1 cellular context compared by ENCODE assay signal in genomic region chr17:82357394-82357793, GRCh38.
A peak's percentile ranks its signal among the peaks of the same experiment; 100 is the strongest.
TF ChIP-seq lines count a peak whose summit lies in the region.

No MANE protein-coding gene starts in this region.

TF ChIP-seq in HepG2, 621 proteins besides CTCF, POLR2A, EP300 and RAD21:
- no peak for TF ChIP-seq RBM22 (optimal IDR thresholded peaks at IDR 0.05; ENCODE audit: low read length)
- no peak for TF ChIP-seq ZNF841 (CRISPR knock-in tag; IDR thresholded peaks at IDR 0.05; ENCODE audit: borderline replicate concordance)
- no peak for TF ChIP-seq FIP1L1 (IDR thresholded peaks at IDR 0.05; ENCODE audit: borderline replicate concordance, insufficient read depth, low read depth, low read length)
- TF ChIP-seq, protein P1, sequence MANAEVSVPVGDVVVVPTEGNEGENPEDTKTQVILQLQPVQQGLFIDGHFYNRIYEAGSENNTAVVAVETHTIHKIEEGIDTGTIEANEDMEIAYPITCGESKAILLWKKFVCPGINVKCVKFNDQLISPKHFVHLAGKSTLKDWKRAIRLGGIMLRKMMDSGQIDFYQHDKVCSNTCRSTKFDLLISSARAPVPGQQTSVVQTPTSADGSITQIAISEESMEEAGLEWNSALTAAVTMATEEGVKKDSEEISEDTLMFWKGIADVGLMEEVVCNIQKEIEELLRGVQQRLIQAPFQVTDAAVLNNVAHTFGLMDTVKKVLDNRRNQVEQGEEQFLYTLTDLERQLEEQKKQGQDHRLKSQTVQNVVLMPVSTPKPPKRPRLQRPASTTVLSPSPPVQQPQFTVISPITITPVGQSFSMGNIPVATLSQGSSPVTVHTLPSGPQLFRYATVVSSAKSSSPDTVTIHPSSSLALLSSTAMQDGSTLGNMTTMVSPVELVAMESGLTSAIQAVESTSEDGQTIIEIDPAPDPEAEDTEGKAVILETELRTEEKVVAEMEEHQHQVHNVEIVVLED (CRISPR knock-in tag; IDR thresholded peaks at IDR 0.05; ENCODE audit: borderline replicate concordance), result no peak
- TF ChIP-seq ZNF350 (CRISPR knock-in tag; IDR thresholded peaks at IDR 0.05; ENCODE audit: borderline replicate concordance, low read depth), result 0 out of 2 replicates have a peak, but pooled peaks have one; percentile 45
- TF ChIP-seq ZNF883 (CRISPR knock-in tag; IDR thresholded peaks at IDR 0.05; ENCODE audit: not compliant biosample characterization), result no peak
- 0 out of 2 replicates have a peak, but pooled peaks have one; percentile 16 for TF ChIP-seq ATF7-NPFF (CRISPR knock-in tag; IDR thresholded peaks at IDR 0.05; ENCODE audit: low read depth)
- peak; percentile 9 for TF ChIP-seq HNRNPLL (IDR thresholded peaks at IDR 0.05; ENCODE audit: low read depth, low read length, poor library complexity, severe bottlenecking)
- no peak for TF ChIP-seq MLLT10 (CRISPR knock-in tag; IDR thresholded peaks at IDR 0.05)
- no peak for TF ChIP-seq ZNF547 (CRISPR knock-in tag; IDR thresholded peaks at IDR 0.05)
- TF ChIP-seq ZFX (CRISPR knock-in tag; IDR thresholded peaks at IDR 0.05; ENCODE audit: low read depth), result no peak
- no peak for TF ChIP-seq IRX3 (CRISPR knock-in tag; IDR thresholded peaks at IDR 0.05; ENCODE audit: borderline replicate concordance, low read depth)
- TF ChIP-seq PHF21A (CRISPR knock-in tag; IDR thresholded peaks at IDR 0.05), result no peak
- peak; percentile 3; the same call in 1 of the 2 replicates for TF ChIP-seq KDM5B (CRISPR knock-in tag; IDR thresholded peaks at IDR 0.05; ENCODE audit: borderline replicate concordance)
